In the genomic region with DNA sequence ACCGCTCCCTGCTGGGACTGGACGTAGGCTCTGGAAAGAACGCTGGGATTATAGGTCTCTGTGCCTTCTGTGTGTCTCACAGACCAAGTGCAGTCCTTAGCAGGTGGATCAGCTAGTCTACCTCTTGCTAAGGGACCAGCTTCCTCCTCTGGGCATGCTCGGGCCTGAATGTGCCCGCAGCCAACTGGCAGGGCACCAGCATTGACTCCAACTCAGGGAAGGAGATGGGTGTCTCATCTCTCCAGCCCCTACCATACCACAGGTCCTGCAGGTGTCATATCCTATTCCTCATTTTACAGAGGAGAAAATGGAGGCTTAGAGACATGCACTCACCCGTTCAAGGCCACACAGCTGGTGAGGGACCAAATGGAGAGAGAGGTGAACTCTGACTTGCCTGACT, we compare ENCODE assay signal across 24 cellular contexts.
"Had no signal": no experiment of that assay in that cellular context is flagged by ENCODE, and none has a peak within 500 bp of the region (broad histone marks: within the 10 kb centered on the region; RNA-seq: fewer than 3 reads in every experiment).

No MANE protein-coding gene starts in this region.

- H3K27me3 Mint-ChIP-seq: activated CD4-positive, alpha-beta T cell treated with anti-CD3 and anti-CD28 coated beads, Interleukin-2, amount 10 ng/mL, durations not matched to agents 7 days and 5 days; activated CD8-positive, alpha-beta T cell treated with anti-CD3 and anti-CD28 coated beads for 36 hours; activated naive CD4-positive, alpha-beta T cell treated with anti-CD3 and anti-CD28 coated beads, Interleukin-2, amount 50 U/mL, for 24 hours; stimulated activated memory B cell treated with anti-CD40 and anti-IgM and Interleukin-4, amounts not matched to agents 10 μg/mL and 1 μg/mL and 100 μg/mL, for 72 hours had no signal

- H3K4me3 ChIP-seq: lower lobe of right lung, stomach, suprapubic skin, transverse colon, uterus had no signal

- H3K27me3 ChIP-seq: uterus had no signal

- H3K9me3 ChIP-seq: lower lobe of right lung, stomach, suprapubic skin, transverse colon, uterus had no signal

- H3K4me1 ChIP-seq: lower lobe of right lung, stomach, suprapubic skin, transverse colon, uterus had no signal

- DNase-seq: activated CD4-positive, alpha-beta T cell treated with anti-CD3 and anti-CD28 coated beads, Interleukin-2, amount 10 ng/mL, durations not matched to agents 7 days and 5 days; activated CD4-positive, CD25-positive, alpha-beta regulatory T cell treated with anti-CD3 and anti-CD28 coated beads, Interleukin-2, amount 50 U/mL, for 72 hours; activated CD8-positive, alpha-beta memory T cell treated with anti-CD3 and anti-CD28 coated beads, Interleukin-2, amount 10 ng/mL, durations not matched to agents 7 days and 5 days; activated CD8-positive, alpha-beta T cell treated with anti-CD3 and anti-CD28 coated beads for 36 hours; activated gamma-delta T cell treated with Interleukin-2 at 50 U/mL for 16 hours; activated T-cell treated with anti-CD3 and anti-CD28 coated beads for 4 hours; aorta; central memory CD4-positive, alpha-beta T cell; effector memory CD4-positive, alpha-beta T cell; kidney; lower lobe of right lung; naive thymus-derived CD4-positive, alpha-beta T cell; small intestine; stomach; transverse colon; uterus; WERI-Rb-1 had no signal

- H3K36me3 Mint-ChIP-seq: activated CD8-positive, alpha-beta memory T cell treated with anti-CD3 and anti-CD28 coated beads, Interleukin-2, amount 10 ng/mL, durations not matched to agents 7 days and 5 days; activated naive CD4-positive, alpha-beta T cell treated with anti-CD3 and anti-CD28 coated beads, Interleukin-2, amount 50 U/mL, for 24 hours; brain; naive thymus-derived CD4-positive, alpha-beta T cell; stimulated activated memory B cell treated with anti-CD40 and anti-IgM and Interleukin-4, amounts not matched to agents 10 μg/mL and 1 μg/mL and 100 μg/mL, for 72 hours had no signal

- H3K27ac Mint-ChIP-seq: activated CD4-positive, alpha-beta T cell treated with anti-CD3 and anti-CD28 coated beads, Interleukin-2, amount 10 ng/mL, durations not matched to agents 7 days and 5 days; activated CD8-positive, alpha-beta memory T cell treated with anti-CD3 and anti-CD28 coated beads, Interleukin-2, amount 10 ng/mL, durations not matched to agents 7 days and 5 days; activated CD8-positive, alpha-beta T cell treated with anti-CD3 and anti-CD28 coated beads for 36 hours; activated naive CD4-positive, alpha-beta T cell treated with anti-CD3 and anti-CD28 coated beads, Interleukin-2, amount 50 U/mL, for 24 hours; activated T-helper 1 cell treated with anti-CD3 and anti-CD28 coated beads, Interleukin-12 subunit alpha, Interleukin-12 subunit beta, Interleukin-2, Interleukin-4 antibody, amounts not matched to agents 30 ng/mL and 10 ng/mL and 1 ng/mL, durations not matched to agents 14 hours and 24 hours and 36 hours; naive thymus-derived CD4-positive, alpha-beta T cell; stimulated activated memory B cell treated with anti-CD40 and anti-IgM and Interleukin-4, amounts not matched to agents 10 μg/mL and 1 μg/mL and 100 μg/mL, for 72 hours; T-helper 2 cell treated with Interferon-gamma antibody and Interleukin-4, amounts not matched to agents 5 μg/mL and 100 μg/mL, for 36 hours had no signal

- H3K9me3 Mint-ChIP-seq: activated CD4-positive, alpha-beta T cell treated with anti-CD3 and anti-CD28 coated beads, Interleukin-2, amount 10 ng/mL, durations not matched to agents 7 days and 5 days; activated CD8-positive, alpha-beta T cell treated with anti-CD3 and anti-CD28 coated beads for 36 hours; activated naive CD4-positive, alpha-beta T cell treated with anti-CD3 and anti-CD28 coated beads, Interleukin-2, amount 50 U/mL, for 24 hours; activated T-helper 1 cell treated with anti-CD3 and anti-CD28 coated beads, Interleukin-12 subunit alpha, Interleukin-12 subunit beta, Interleukin-2, Interleukin-4 antibody, amounts not matched to agents 30 ng/mL and 10 ng/mL and 1 ng/mL, durations not matched to agents 14 hours and 24 hours and 36 hours; brain; naive thymus-derived CD4-positive, alpha-beta T cell; neural crest cell; T-helper 2 cell treated with Interferon-gamma antibody and Interleukin-4, amounts not matched to agents 5 μg/mL and 100 μg/mL, for 36 hours had no signal

- H3K4me3 Mint-ChIP-seq: activated CD4-positive, alpha-beta T cell treated with anti-CD3 and anti-CD28 coated beads, Interleukin-2, amount 10 ng/mL, durations not matched to agents 7 days and 5 days; activated CD8-positive, alpha-beta memory T cell treated with anti-CD3 and anti-CD28 coated beads, Interleukin-2, amount 10 ng/mL, durations not matched to agents 7 days and 5 days; activated CD8-positive, alpha-beta T cell treated with anti-CD3 and anti-CD28 coated beads for 36 hours; activated naive CD4-positive, alpha-beta T cell treated with anti-CD3 and anti-CD28 coated beads, Interleukin-2, amount 50 U/mL, for 24 hours; activated T-helper 1 cell treated with anti-CD3 and anti-CD28 coated beads, Interleukin-12 subunit alpha, Interleukin-12 subunit beta, Interleukin-2, Interleukin-4 antibody, amounts not matched to agents 30 ng/mL and 10 ng/mL and 1 ng/mL, durations not matched to agents 14 hours and 24 hours and 36 hours; brain; naive thymus-derived CD4-positive, alpha-beta T cell; stimulated activated memory B cell treated with anti-CD40 and anti-IgM and Interleukin-4, amounts not matched to agents 10 μg/mL and 1 μg/mL and 100 μg/mL, for 72 hours; T-helper 2 cell treated with Interferon-gamma antibody and Interleukin-4, amounts not matched to agents 5 μg/mL and 100 μg/mL, for 36 hours had no signal

- H3K36me3 ChIP-seq: lower lobe of right lung, stomach, suprapubic skin, transverse colon, uterus, WERI-Rb-1 had no signal

- H3K27ac ChIP-seq: lower lobe of right lung, stomach, suprapubic skin, transverse colon, uterus, WERI-Rb-1 had no signal

- H3K4me1 Mint-ChIP-seq: activated CD4-positive, alpha-beta T cell treated with anti-CD3 and anti-CD28 coated beads, Interleukin-2, amount 10 ng/mL, durations not matched to agents 7 days and 5 days; activated CD8-positive, alpha-beta memory T cell treated with anti-CD3 and anti-CD28 coated beads, Interleukin-2, amount 10 ng/mL, durations not matched to agents 7 days and 5 days; activated naive CD4-positive, alpha-beta T cell treated with anti-CD3 and anti-CD28 coated beads, Interleukin-2, amount 50 U/mL, for 24 hours; naive thymus-derived CD4-positive, alpha-beta T cell; stimulated activated memory B cell treated with anti-CD40 and anti-IgM and Interleukin-4, amounts not matched to agents 10 μg/mL and 1 μg/mL and 100 μg/mL, for 72 hours had no signal
